Comparison of ENCODE assay signal across 8 cellular contexts in the genomic region with DNA sequence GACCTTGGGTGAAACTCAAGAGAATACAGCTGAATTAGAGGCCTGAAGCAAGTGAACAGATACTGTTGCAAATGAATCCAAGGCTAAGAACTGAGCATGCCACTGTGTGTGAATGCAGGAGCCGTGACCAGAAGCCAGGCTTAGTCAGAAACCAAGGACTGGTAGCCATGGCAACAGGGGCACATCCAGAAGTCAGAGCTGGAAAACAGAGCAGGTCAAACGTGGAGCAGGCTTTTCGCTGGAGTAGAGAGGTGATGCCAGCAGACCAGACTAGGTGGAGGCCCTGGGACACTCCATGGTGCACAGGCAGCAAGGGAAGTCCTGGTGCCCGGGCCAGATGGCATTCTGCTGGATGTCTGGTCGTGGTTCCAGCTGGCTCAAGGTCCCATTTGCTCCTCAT.
A peak's percentile ranks its signal among the peaks of the same experiment; 100 is the strongest.
DNase-seq lines count a peak whose midpoint lies in the region; ATAC-seq and TF ChIP-seq lines count a peak whose summit lies in the region.

No MANE protein-coding gene starts in this region.

- H3K36me3 ChIP-seq in neural progenitor cell: no peaks in the 10 kb centered on the region

- no peaks in the 10 kb centered on the region for H3K36me3 Mint-ChIP-seq in neural progenitor cell
- no peaks in the 10 kb centered on the region for H3K36me3 Mint-ChIP-seq in type B pancreatic cell

- ATAC-seq in HG03135 (IDR thresholded peaks at IDR 0.05; ENCODE audit: unreplicated experiment): no peak
- ATAC-seq in GM21360 (IDR thresholded peaks at IDR 0.05; ENCODE audit: unreplicated experiment): no peak

- no peaks in the 10 kb centered on the region for H3K27me3 ChIP-seq in neural progenitor cell

- H3K4me1 ChIP-seq in neural progenitor cell: peaks cover 23% of the 10 kb centered on the region

- H3K9me3 Mint-ChIP-seq in neural progenitor cell (peaks cover under 1% of the 10 kb centered on the region), type B pancreatic cell (peaks cover under 1% of the 10 kb centered on the region)

- H3K4me3 ChIP-seq in neural progenitor cell: no peak overlapping the region

- no peaks in the 10 kb centered on the region for H4K20me1 ChIP-seq in neural progenitor cell (ENCODE audit: low read depth)

- H3K27ac Mint-ChIP-seq in neural progenitor cell (peak overlapping the region; percentile 90), type B pancreatic cell (no peak overlapping the region)

- peaks cover 44% of the 10 kb centered on the region for H3K4me1 Mint-ChIP-seq in neural progenitor cell
- peaks cover 14% of the 10 kb centered on the region for H3K4me1 Mint-ChIP-seq in type B pancreatic cell (ENCODE audit: unreplicated experiment)

- H3K9ac ChIP-seq in neural progenitor cell: no peak overlapping the region

- no peaks in the 10 kb centered on the region for H3F3A ChIP-seq in neural progenitor cell (ENCODE audit: low read depth)

- H3K27ac ChIP-seq in neural progenitor cell: no peak overlapping the region

- H3K4me3 Mint-ChIP-seq in neural progenitor cell: no peak overlapping the region
- no peak overlapping the region for H3K4me3 Mint-ChIP-seq in type B pancreatic cell

- H3K4me2 ChIP-seq in neural progenitor cell: no peak overlapping the region

- H3K79me2 ChIP-seq in neural progenitor cell (ENCODE audit: low read depth): no peaks in the 10 kb centered on the region

- no peaks in the 10 kb centered on the region for H3K9me3 ChIP-seq in neural progenitor cell (ENCODE audit: low read depth)

- peak; percentile 90 for DNase-seq in ELR (ENCODE audit: low read depth)
- peak; percentile 80 for DNase-seq in NCI-H345 (lab: John Stamatoyannopoulos, UW)
- peak; percentile 90 for DNase-seq in dedifferentiated amniotic fluid mesenchymal stem cell (ENCODE audit: extremely low spot score)
- DNase-seq in neural progenitor cell (ENCODE audit: low spot score): peak; percentile 85
- DNase-seq in activated T-cell treated with anti-CD3 and anti-CD28 coated beads, Interleukin-2, amount 50 U/mL, for 48 hours: no peak
- DNase-seq in type B pancreatic cell (ENCODE audit: extremely low spot score, unreplicated experiment): no peak

- H3K27me3 Mint-ChIP-seq in neural progenitor cell (ENCODE audit: insufficient read depth, low read depth) (no peaks in the 10 kb centered on the region), type B pancreatic cell (no peaks in the 10 kb centered on the region)

- no peak for TF ChIP-seq CTCF in neural progenitor cell (IDR thresholded peaks at IDR 0.05)
- TF ChIP-seq CTCF in type B pancreatic cell (conservative IDR thresholded peaks at IDR 0.05): no peak

- H2AFZ ChIP-seq in neural progenitor cell (replicated peaks): peak overlapping the region; percentile 2

Comparison
In these comparisons a context has a peak if more than half of its experiments do, and no peak if none do; other contexts are left out.
1. DNase-seq: peak in ELR (single experiment), NCI-H345 (single experiment), dedifferentiated amniotic fluid mesenchymal stem cell (single experiment) and neural progenitor cell (single experiment); none in activated T-cell treated with anti-CD3 and anti-CD28 coated beads, Interleukin-2, amount 50 U/mL, for 48 hours (0 of 2) and type B pancreatic cell (single experiment).